Comparison of ENCODE assay signal across 8 cellular contexts in genomic region chr11:63564056-63564784, GRCh38.
DNase-seq lines count a peak whose midpoint lies in the region; ATAC-seq lines count a peak whose summit lies in the region.
"Had no signal": no experiment of that assay in that cellular context is flagged by ENCODE, and none has a peak within 500 bp of the region (broad histone marks: within the 10 kb centered on the region; RNA-seq: fewer than 3 reads in every experiment).

No MANE protein-coding gene starts in this region.

- ATAC-seq in GM18873 (IDR thresholded peaks at IDR 0.05; ENCODE audit: low FRiP score, unreplicated experiment) (peak; percentile 63), HG02571 (IDR thresholded peaks at IDR 0.05; ENCODE audit: unreplicated experiment) (peak; percentile 73)

- H3K27ac ChIP-seq in layer of hippocampus (ENCODE audit: low read depth, low read length): peak overlapping the region; percentile 21

- H3K27me3 ChIP-seq in layer of hippocampus (ENCODE audit: control insufficient read depth, insufficient read depth, low read length): no peaks in the 10 kb centered on the region
- H3K27me3 ChIP-seq: dorsolateral prefrontal cortex had no signal

- DNase-seq in NCI-H2107 treated with DMSO at 0.1 percent for 48 hours (lab: John Stamatoyannopoulos, UW; ENCODE audit: unreplicated experiment) (peak; percentile 37), MV-4-11 (lab: John Stamatoyannopoulos, UW) (no peak), SIG-M5 treated with dmso at 0.1 percent for 504 hours (lab: John Stamatoyannopoulos, UW; ENCODE audit: unreplicated experiment) (no peak), GM03348 (ENCODE audit: low spot score) (no peak)
